1 cellular context compared by ENCODE assay signal in genomic region chr6:149844480-149844879, GRCh38.
TF ChIP-seq lines count a peak whose summit lies in the region.

No MANE protein-coding gene starts in this region.

TF ChIP-seq in HCT116, 20 proteins besides CTCF, POLR2A, EP300 and RAD21 (continued from another document):
- TF ChIP-seq ZBTB33 (IDR thresholded peaks at IDR 0.05; ENCODE audit: extremely low read depth, insufficient replicate concordance, low read length) = no peak
- no peak for TF ChIP-seq EZH2phosphoT487 (IDR thresholded peaks at IDR 0.05; ENCODE audit: borderline replicate concordance)
- no peak for TF ChIP-seq FOSL1 (IDR thresholded peaks at IDR 0.05; ENCODE audit: low read depth)
- no peak for TF ChIP-seq CEBPB (IDR thresholded peaks at IDR 0.05; ENCODE audit: low read depth)
